Comparison of ENCODE assay signal across 1 cellular context in genomic region chr6:108563292-108563691, GRCh38.
TF ChIP-seq lines count a peak whose summit lies in the region.

No MANE protein-coding gene starts in this region.

TF ChIP-seq in GM23338, 12 proteins besides CTCF, POLR2A, EP300 and RAD21 (continued from another document):
- TF ChIP-seq, protein P1, sequence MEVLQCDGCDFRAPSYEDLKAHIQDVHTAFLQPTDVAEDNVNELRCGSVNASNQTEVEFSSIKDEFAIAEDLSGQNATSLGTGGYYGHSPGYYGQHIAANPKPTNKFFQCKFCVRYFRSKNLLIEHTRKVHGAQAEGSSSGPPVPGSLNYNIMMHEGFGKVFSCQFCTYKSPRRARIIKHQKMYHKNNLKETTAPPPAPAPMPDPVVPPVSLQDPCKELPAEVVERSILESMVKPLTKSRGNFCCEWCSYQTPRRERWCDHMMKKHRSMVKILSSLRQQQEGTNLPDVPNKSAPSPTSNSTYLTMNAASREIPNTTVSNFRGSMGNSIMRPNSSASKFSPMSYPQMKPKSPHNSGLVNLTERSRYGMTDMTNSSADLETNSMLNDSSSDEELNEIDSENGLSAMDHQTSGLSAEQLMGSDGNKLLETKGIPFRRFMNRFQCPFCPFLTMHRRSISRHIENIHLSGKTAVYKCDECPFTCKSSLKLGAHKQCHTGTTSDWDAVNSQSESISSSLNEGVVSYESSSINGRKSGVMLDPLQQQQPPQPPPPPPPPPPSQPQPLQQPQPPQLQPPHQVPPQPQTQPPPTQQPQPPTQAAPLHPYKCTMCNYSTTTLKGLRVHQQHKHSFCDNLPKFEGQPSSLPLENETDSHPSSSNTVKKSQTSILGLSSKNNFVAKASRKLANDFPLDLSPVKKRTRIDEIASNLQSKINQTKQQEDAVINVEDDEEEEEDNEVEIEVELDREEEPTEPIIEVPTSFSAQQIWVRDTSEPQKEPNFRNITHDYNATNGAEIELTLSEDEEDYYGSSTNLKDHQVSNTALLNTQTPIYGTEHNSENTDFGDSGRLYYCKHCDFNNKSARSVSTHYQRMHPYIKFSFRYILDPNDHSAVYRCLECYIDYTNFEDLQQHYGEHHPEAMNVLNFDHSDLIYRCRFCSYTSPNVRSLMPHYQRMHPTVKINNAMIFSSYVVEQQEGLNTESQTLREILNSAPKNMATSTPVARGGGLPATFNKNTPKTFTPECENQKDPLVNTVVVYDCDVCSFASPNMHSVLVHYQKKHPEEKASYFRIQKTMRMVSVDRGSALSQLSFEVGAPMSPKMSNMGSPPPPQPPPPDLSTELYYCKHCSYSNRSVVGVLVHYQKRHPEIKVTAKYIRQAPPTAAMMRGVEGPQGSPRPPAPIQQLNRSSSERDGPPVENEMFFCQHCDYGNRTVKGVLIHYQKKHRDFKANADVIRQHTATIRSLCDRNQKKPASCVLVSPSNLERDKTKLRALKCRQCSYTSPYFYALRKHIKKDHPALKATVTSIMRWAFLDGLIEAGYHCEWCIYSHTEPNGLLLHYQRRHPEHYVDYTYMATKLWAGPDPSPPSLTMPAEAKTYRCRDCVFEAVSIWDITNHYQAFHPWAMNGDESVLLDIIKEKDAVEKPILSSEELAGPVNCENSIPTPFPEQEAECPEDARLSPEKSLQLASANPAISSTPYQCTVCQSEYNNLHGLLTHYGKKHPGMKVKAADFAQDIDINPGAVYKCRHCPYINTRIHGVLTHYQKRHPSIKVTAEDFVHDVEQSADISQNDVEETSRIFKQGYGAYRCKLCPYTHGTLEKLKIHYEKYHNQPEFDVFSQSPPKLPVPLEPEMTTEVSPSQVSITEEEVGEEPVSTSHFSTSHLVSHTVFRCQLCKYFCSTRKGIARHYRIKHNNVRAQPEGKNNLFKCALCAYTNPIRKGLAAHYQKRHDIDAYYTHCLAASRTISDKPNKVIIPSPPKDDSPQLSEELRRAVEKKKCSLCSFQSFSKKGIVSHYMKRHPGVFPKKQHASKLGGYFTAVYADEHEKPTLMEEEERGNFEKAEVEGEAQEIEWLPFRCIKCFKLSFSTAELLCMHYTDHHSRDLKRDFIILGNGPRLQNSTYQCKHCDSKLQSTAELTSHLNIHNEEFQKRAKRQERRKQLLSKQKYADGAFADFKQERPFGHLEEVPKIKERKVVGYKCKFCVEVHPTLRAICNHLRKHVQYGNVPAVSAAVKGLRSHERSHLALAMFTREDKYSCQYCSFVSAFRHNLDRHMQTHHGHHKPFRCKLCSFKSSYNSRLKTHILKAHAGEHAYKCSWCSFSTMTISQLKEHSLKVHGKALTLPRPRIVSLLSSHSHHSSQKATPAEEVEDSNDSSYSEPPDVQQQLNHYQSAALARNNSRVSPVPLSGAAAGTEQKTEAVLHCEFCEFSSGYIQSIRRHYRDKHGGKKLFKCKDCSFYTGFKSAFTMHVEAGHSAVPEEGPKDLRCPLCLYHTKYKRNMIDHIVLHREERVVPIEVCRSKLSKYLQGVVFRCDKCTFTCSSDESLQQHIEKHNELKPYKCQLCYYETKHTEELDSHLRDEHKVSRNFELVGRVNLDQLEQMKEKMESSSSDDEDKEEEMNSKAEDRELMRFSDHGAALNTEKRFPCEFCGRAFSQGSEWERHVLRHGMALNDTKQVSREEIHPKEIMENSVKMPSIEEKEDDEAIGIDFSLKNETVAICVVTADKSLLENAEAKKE (CRISPR knock-in tag; IDR thresholded peaks at IDR 0.05), result no peak
TF ChIP-seq in GM23338: peak in this region for 0.
